In the genomic region with DNA sequence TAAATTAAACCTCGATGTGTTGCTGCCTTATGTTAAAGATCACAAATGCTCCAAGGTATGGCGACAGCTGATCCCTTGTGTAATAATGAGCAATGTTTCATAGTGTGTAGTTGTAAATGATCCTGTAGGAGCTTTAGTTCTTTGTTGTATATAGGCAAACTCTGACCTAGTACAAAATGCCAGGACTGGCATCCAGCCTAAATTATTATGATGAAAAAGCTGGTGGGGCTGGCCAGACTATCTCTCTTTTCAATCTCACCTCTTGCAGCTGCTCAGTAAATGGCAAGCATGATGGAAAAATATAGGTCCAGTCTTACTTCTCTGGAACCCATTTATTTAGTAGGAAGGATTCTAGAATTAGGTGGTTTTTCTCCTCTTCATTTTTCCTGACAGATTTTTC, we compare ENCODE assay signal across 1 cellular context.
TF ChIP-seq lines count a peak whose summit lies in the region.

No MANE protein-coding gene starts in this region.

TF ChIP-seq in GM23338, 12 proteins besides CTCF, POLR2A, EP300 and RAD21 (continued from another document):
- no peak for TF ChIP-seq ZNF462 (CRISPR knock-in tag; IDR thresholded peaks at IDR 0.05)
- no peak for TF ChIP-seq NANOG (IDR thresholded peaks at IDR 0.05; ENCODE audit: borderline replicate concordance)
- no peak for TF ChIP-seq CREB1 (CRISPR knock-in tag; IDR thresholded peaks at IDR 0.05; ENCODE audit: low read depth)
